ENCODE assay signal across 19 cellular contexts in the genomic region with DNA sequence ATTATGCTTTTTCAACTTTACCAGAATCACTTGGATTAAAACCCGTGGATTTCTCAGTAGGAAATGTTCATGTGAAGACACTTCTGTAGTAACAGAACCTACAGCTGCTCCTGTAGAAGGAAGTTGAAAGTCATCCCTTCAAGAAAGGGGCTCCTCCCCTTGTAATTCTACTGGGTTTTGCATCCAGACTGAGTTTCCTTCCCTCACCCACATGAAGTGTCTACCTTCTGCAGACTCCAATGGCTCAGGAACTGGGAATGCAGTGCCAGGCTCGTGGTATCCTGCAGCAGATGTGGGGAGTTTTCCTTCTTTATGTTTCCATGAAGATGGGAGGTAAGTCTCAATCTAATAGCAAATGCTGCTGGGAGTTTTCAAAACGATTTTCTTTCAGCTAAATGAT. TPM values are rescaled to one million over a fixed set of nuclear protein-coding genes. Genes with fewer than 3 reads are reported as not detected.
DNase-seq lines count a peak whose midpoint lies in the region; ATAC-seq and TF ChIP-seq lines count a peak whose summit lies in the region.
"Had no signal": no experiment of that assay in that cellular context is flagged by ENCODE, and none has a peak within 500 bp of the region (broad histone marks: within the 10 kb centered on the region; RNA-seq: fewer than 3 reads in every experiment).

No MANE protein-coding gene starts in this region.

- no peaks in the 10 kb centered on the region for H3K4me1 ChIP-seq in effector memory CD4-positive, alpha-beta T cell (ENCODE audit: control insufficient read depth, insufficient read depth, low read length, poor library complexity, severe bottlenecking)

- no peaks in the 10 kb centered on the region for H3K9me3 ChIP-seq in CD4-positive, alpha-beta T cell (ENCODE audit: control insufficient read depth, low read length)
- no peaks in the 10 kb centered on the region for H3K9me3 ChIP-seq in effector memory CD4-positive, alpha-beta T cell (ENCODE audit: control insufficient read depth, low read length)
- H3K9me3 ChIP-seq: MG63 had no signal

- TF ChIP-seq CTCF in CD4-positive, alpha-beta T cell (IDR thresholded peaks at IDR 0.05) = no peak
- no peak for TF ChIP-seq CTCF in WTC11 (IDR thresholded peaks at IDR 0.05)

- CTCF ChIA-PET in CD4-positive, alpha-beta T cell (lab: Charles Lee) = no interaction called here
- CTCF ChIA-PET in activated CD4-positive, alpha-beta memory T cell treated with anti-CD3 and anti-CD28 coated beads for 36 hours (lab: Charles Lee) = interaction anchor here (0.6 to 1.4 kb wide), 3 partner anchors 23 to 209 kb away, joined by 3 to 7 read pairs (median 3); no protein-coding TSS in a partner anchor
- CTCF ChIA-PET in WTC11 (lab: Charles Lee) = interaction anchor here (0.6 to 2.3 kb wide), 6 partner anchors 10 to 275 kb away, joined by 3 to 6 read pairs (median 4); no protein-coding TSS in a partner anchor

- ATAC-seq in CD4-positive, alpha-beta T cell (ENCODE audit: poor library complexity) = no peak
- no peak for ATAC-seq in activated naive CD8-positive, alpha-beta T cell treated with anti-CD3 and anti-CD28 coated beads, Interleukin-2, amount 50 U/mL, for 24 hours
- ATAC-seq in HG02571 (IDR thresholded peaks at IDR 0.05; ENCODE audit: unreplicated experiment) (no peak), WTC11 (no peak)
- ATAC-seq: HepG2 had no signal

- intact Hi-C loops in CD4-positive, alpha-beta T cell (cut with DNase I, micrococcal nuclease) = loop anchor here in 1 of 2 experiments (5.0 kb wide), 1 partner anchor 915 kb away; no protein-coding TSS in a partner anchor
- intact Hi-C loops in activated CD4-positive, alpha-beta memory T cell treated with anti-CD3 and anti-CD28 coated beads for 36 hours (cut with micrococcal nuclease) = loop anchor here (5.0 to 10.0 kb wide), 2 partner anchors 72 to 895 kb away; no protein-coding TSS in a partner anchor

- H3K36me3 ChIP-seq in effector memory CD4-positive, alpha-beta T cell (ENCODE audit: control insufficient read depth, insufficient read depth, low read length) = no peaks in the 10 kb centered on the region
- H3K36me3 ChIP-seq: MG63 had no signal

- H3K27me3 ChIP-seq in CD4-positive, alpha-beta T cell (ENCODE audit: control insufficient read depth, insufficient read depth, low read length) = no peaks in the 10 kb centered on the region
- no peaks in the 10 kb centered on the region for H3K27me3 ChIP-seq in effector memory CD4-positive, alpha-beta T cell (replicated peaks; ENCODE audit: control insufficient read depth, insufficient read depth, low read length, poor library complexity, severe bottlenecking)
- H3K27me3 ChIP-seq: MG63 had no signal

- H3K27ac ChIP-seq in CD4-positive, alpha-beta T cell (ENCODE audit: low read depth, low read length) = no peak overlapping the region
- H3K27ac ChIP-seq in effector memory CD4-positive, alpha-beta T cell (ENCODE audit: insufficient read depth, low read length, poor library complexity, severe bottlenecking) = no peak overlapping the region
- H3K27ac ChIP-seq: KMS-11, RWPE1 had no signal

- no peak for DNase-seq in activated T-cell treated with anti-CD3 and anti-CD28 coated beads, Interleukin-2, amount 50 U/mL, for 24 hours
- DNase-seq in activated T-cell treated with anti-CD3 and anti-CD28 coated beads, Interleukin-2, amount 50 U/mL, for 48 hours = no peak
- no peak for DNase-seq in CD4-positive, alpha-beta T cell
- DNase-seq in activated CD4-positive, alpha-beta memory T cell treated with anti-CD3 and anti-CD28 coated beads for 36 hours = no peak
- no peak for DNase-seq in activated naive CD8-positive, alpha-beta T cell treated with anti-CD3 and anti-CD28 coated beads, Interleukin-2, amount 50 U/mL, for 24 hours
- no peak for DNase-seq in WTC11 (ENCODE audit: low spot score)
- no peak for DNase-seq in effector memory CD4-positive, alpha-beta T cell
- DNase-seq: H9; MG63; NCI-H1092 treated with DMSO at 0.1 percent for 48 hours; NCI-H1694; NCI-H2107; NCI-H226; NCI-H526 treated with DMSO at 0.1 percent for 48 hours; NK-92 treated with Interleukin-12 subunit alpha and Interleukin-12 subunit beta, amount 100 ng/mL, for 24 hours had no signal

- POLR2A ChIA-PET in CD4-positive, alpha-beta T cell (lab: Charles Lee) = interaction anchor here (1.1 kb wide), 1 partner anchor 896 kb away, joined by 3 read pairs; no protein-coding TSS in a partner anchor
- POLR2A ChIA-PET in activated CD4-positive, alpha-beta memory T cell treated with anti-CD3 and anti-CD28 coated beads for 36 hours (lab: Charles Lee) = no interaction called here
- POLR2A ChIA-PET in WTC11 (lab: Charles Lee) = no interaction called here

- H3K4me3 ChIP-seq in effector memory CD4-positive, alpha-beta T cell (ENCODE audit: insufficient read depth, low read depth, low read length, poor library complexity, severe bottlenecking) = no peak overlapping the region
- H3K4me3 ChIP-seq: MG63 had no signal

- peaks cover 4% of the 10 kb centered on the region for H3K4me1 Mint-ChIP-seq in activated T-cell treated with anti-CD3 and anti-CD28 coated beads, Interleukin-2, amount 50 U/mL, for 24 hours (ENCODE audit: low read depth)
- peaks cover 5% of the 10 kb centered on the region for H3K4me1 Mint-ChIP-seq in CD4-positive, alpha-beta T cell (ENCODE audit: low read depth)
- no peaks in the 10 kb centered on the region for H3K4me1 Mint-ChIP-seq in activated CD4-positive, alpha-beta memory T cell treated with anti-CD3 and anti-CD28 coated beads for 36 hours (ENCODE audit: low read depth)
- H3K4me1 Mint-ChIP-seq in activated naive CD8-positive, alpha-beta T cell treated with anti-CD3 and anti-CD28 coated beads, Interleukin-2, amount 50 U/mL, for 24 hours = no peaks in the 10 kb centered on the region
- H3K4me1 Mint-ChIP-seq in WTC11 = peaks cover 17% of the 10 kb centered on the region

- no peaks in the 10 kb centered on the region for H3K9me3 Mint-ChIP-seq in activated T-cell treated with anti-CD3 and anti-CD28 coated beads, Interleukin-2, amount 50 U/mL, for 24 hours
- no peaks in the 10 kb centered on the region for H3K9me3 Mint-ChIP-seq in CD4-positive, alpha-beta T cell
- H3K9me3 Mint-ChIP-seq in activated CD4-positive, alpha-beta memory T cell treated with anti-CD3 and anti-CD28 coated beads for 36 hours = no peaks in the 10 kb centered on the region
- H3K9me3 Mint-ChIP-seq in activated naive CD8-positive, alpha-beta T cell treated with anti-CD3 and anti-CD28 coated beads, Interleukin-2, amount 50 U/mL, for 24 hours = no peaks in the 10 kb centered on the region
- no peaks in the 10 kb centered on the region for H3K9me3 Mint-ChIP-seq in WTC11
- H3K9me3 Mint-ChIP-seq: H9 had no signal

- peaks cover 12% of the 10 kb centered on the region for H3K27me3 Mint-ChIP-seq in activated T-cell treated with anti-CD3 and anti-CD28 coated beads, Interleukin-2, amount 50 U/mL, for 24 hours
- peaks cover 7% of the 10 kb centered on the region for H3K27me3 Mint-ChIP-seq in CD4-positive, alpha-beta T cell
- H3K27me3 Mint-ChIP-seq in activated CD4-positive, alpha-beta memory T cell treated with anti-CD3 and anti-CD28 coated beads for 36 hours = no peaks in the 10 kb centered on the region
- peaks cover 3% of the 10 kb centered on the region for H3K27me3 Mint-ChIP-seq in activated naive CD8-positive, alpha-beta T cell treated with anti-CD3 and anti-CD28 coated beads, Interleukin-2, amount 50 U/mL, for 24 hours
- H3K27me3 Mint-ChIP-seq in WTC11 (ENCODE audit: low read depth) = no peaks in the 10 kb centered on the region

- no peaks in the 10 kb centered on the region for H3K36me3 Mint-ChIP-seq in activated T-cell treated with anti-CD3 and anti-CD28 coated beads, Interleukin-2, amount 50 U/mL, for 24 hours (ENCODE audit: low read depth)
- H3K36me3 Mint-ChIP-seq in CD4-positive, alpha-beta T cell (ENCODE audit: low read depth) = no peaks in the 10 kb centered on the region
- no peaks in the 10 kb centered on the region for H3K36me3 Mint-ChIP-seq in activated CD4-positive, alpha-beta memory T cell treated with anti-CD3 and anti-CD28 coated beads for 36 hours
- H3K36me3 Mint-ChIP-seq in activated naive CD8-positive, alpha-beta T cell treated with anti-CD3 and anti-CD28 coated beads, Interleukin-2, amount 50 U/mL, for 24 hours (ENCODE audit: low read depth) = no peaks in the 10 kb centered on the region
- H3K36me3 Mint-ChIP-seq in WTC11 = no peaks in the 10 kb centered on the region

- peak overlapping the region; percentile 59 for H3K4me3 Mint-ChIP-seq in activated T-cell treated with anti-CD3 and anti-CD28 coated beads, Interleukin-2, amount 50 U/mL, for 24 hours
- H3K4me3 Mint-ChIP-seq in CD4-positive, alpha-beta T cell = peak overlapping the region; percentile 46
- peak overlapping the region; percentile 48 for H3K4me3 Mint-ChIP-seq in activated CD4-positive, alpha-beta memory T cell treated with anti-CD3 and anti-CD28 coated beads for 36 hours
- peak overlapping the region; percentile 68 for H3K4me3 Mint-ChIP-seq in activated naive CD8-positive, alpha-beta T cell treated with anti-CD3 and anti-CD28 coated beads, Interleukin-2, amount 50 U/mL, for 24 hours
- H3K4me3 Mint-ChIP-seq in WTC11 = no peak overlapping the region
- H3K4me3 Mint-ChIP-seq: H9 had no signal

- no peak overlapping the region for H3K27ac Mint-ChIP-seq in activated T-cell treated with anti-CD3 and anti-CD28 coated beads, Interleukin-2, amount 50 U/mL, for 24 hours
- no peak overlapping the region for H3K27ac Mint-ChIP-seq in CD4-positive, alpha-beta T cell
- peak overlapping the region; percentile 0 for H3K27ac Mint-ChIP-seq in activated CD4-positive, alpha-beta memory T cell treated with anti-CD3 and anti-CD28 coated beads for 36 hours
- H3K27ac Mint-ChIP-seq in activated naive CD8-positive, alpha-beta T cell treated with anti-CD3 and anti-CD28 coated beads, Interleukin-2, amount 50 U/mL, for 24 hours = peak overlapping the region; percentile 24
- H3K27ac Mint-ChIP-seq in WTC11 = no peak overlapping the region

TF ChIP-seq in WTC11, 78 proteins besides CTCF, POLR2A, EP300 and RAD21:
- TF ChIP-seq GABPB1 (CRISPR knock-in tag; IDR thresholded peaks at IDR 0.05) (no peak), NR1H2 (CRISPR knock-in tag; IDR thresholded peaks at IDR 0.05) (no peak)

RNA-seq across cellular contexts. Expression of a gene that starts 7.9 kb away (rescaled TPM):
- not detected for total RNA-seq in CD4-positive, alpha-beta T cell
- total RNA-seq in activated CD4-positive, alpha-beta memory T cell treated with anti-CD3 and anti-CD28 coated beads for 36 hours = not detected
- total RNA-seq in WTC11 (2021) = not detected in 3 replicates
- total RNA-seq: H9, HepG2 had no signal

RNA-seq across cellular contexts. Expression of a gene that starts 11.0 kb away (rescaled TPM):
- total RNA-seq in CD4-positive, alpha-beta T cell = not detected
- not detected for total RNA-seq in activated CD4-positive, alpha-beta memory T cell treated with anti-CD3 and anti-CD28 coated beads for 36 hours
- not detected in 3 replicates for total RNA-seq in WTC11 (2021)
- total RNA-seq: H9, HepG2 had no signal

RNA-seq across cellular contexts. Expression of a gene that starts 30.9 kb away (rescaled TPM):
- total RNA-seq in CD4-positive, alpha-beta T cell = not detected
- total RNA-seq in activated CD4-positive, alpha-beta memory T cell treated with anti-CD3 and anti-CD28 coated beads for 36 hours = under 1 TPM; 0.07 TPM
- not detected in 3 replicates for total RNA-seq in WTC11 (2021)
- total RNA-seq: H9, HepG2 had no signal

Comparison
In these comparisons a context has a peak if more than half of its experiments do, and no peak if none do; other contexts are left out.
1. H3K27ac Mint-ChIP-seq: peak in activated CD4-positive, alpha-beta memory T cell treated with anti-CD3 and anti-CD28 coated beads for 36 hours (single experiment) and activated naive CD8-positive, alpha-beta T cell treated with anti-CD3 and anti-CD28 coated beads, Interleukin-2, amount 50 U/mL, for 24 hours (single experiment); none in activated T-cell treated with anti-CD3 and anti-CD28 coated beads, Interleukin-2, amount 50 U/mL, for 24 hours (single experiment), CD4-positive, alpha-beta T cell (single experiment) and WTC11 (single experiment).